Comparison of ENCODE assay signal across 1 cellular context in the genomic region with DNA sequence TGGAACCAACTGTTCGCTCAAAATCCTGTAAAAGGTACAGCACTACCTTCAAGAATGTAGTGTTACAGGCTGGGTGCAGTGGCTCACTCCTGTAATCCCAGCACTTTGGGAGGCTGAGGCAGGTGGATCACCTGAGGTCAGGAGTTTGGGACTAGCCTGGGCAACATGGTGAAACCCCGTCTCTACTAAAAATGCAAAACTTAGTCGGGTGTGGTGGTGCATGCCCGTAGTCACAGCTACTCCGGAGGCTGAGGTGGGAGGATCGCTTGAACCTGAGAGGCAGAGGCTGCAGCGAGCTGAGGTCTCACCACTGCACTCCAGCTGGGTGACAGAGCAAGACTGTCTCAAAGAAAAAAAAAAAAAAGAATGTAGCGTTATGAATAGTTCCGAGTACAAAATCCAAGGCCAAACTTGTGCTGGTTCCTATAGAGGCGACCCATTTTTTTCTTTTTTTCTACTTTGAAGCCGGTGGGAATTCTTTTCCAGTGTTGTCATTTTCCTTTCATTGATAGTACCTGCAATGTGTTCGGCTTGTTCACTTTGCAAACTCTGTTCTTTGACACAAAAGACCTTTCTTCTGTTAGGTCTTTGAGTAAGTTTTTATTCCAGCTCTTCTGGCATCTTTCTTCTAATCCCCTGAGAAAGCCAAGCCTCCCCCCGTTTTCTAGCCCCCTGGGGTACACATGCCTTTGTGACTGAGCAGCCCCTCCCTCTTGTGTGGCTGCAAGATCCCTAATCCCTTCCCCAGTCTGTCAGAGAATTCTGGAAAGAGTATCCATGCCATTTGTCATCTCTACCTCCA.
TF ChIP-seq lines count a peak whose summit lies in the region.

No MANE protein-coding gene starts in this region.

TF ChIP-seq in HepG2, 621 proteins besides CTCF, POLR2A, EP300 and RAD21 (continued from another document and continues in another):
- TF ChIP-seq MIER3 (CRISPR knock-in tag; IDR thresholded peaks at IDR 0.05; ENCODE audit: borderline replicate concordance) (0 out of 2 replicates have a peak, but pooled peaks have one; percentile 18), ZNF329 (CRISPR knock-in tag; IDR thresholded peaks at IDR 0.05; ENCODE audit: low read depth) (no peak), ZSCAN25 (CRISPR knock-in tag; IDR thresholded peaks at IDR 0.05) (no peak), ZNF326 (CRISPR knock-in tag; IDR thresholded peaks at IDR 0.05; ENCODE audit: borderline replicate concordance) (no peak), ZNF574 (CRISPR knock-in tag; IDR thresholded peaks at IDR 0.05) (no peak), MIER2 (CRISPR knock-in tag; IDR thresholded peaks at IDR 0.05) (no peak), ZSCAN20 (CRISPR knock-in tag; IDR thresholded peaks at IDR 0.05; ENCODE audit: borderline replicate concordance) (no peak), ZNF207 (IDR thresholded peaks at IDR 0.05; ENCODE audit: borderline replicate concordance) (no peak), KLF13 (CRISPR knock-in tag; IDR thresholded peaks at IDR 0.05) (no peak), CC2D1A (CRISPR knock-in tag; IDR thresholded peaks at IDR 0.05) (no peak), ZNF605 (CRISPR knock-in tag; IDR thresholded peaks at IDR 0.05) (no peak), JARID2 (CRISPR knock-in tag; IDR thresholded peaks at IDR 0.05; ENCODE audit: insufficient replicate concordance) (no peak), PITX1 (CRISPR knock-in tag; IDR thresholded peaks at IDR 0.05) (no peak), ZFX (CRISPR knock-in tag; IDR thresholded peaks at IDR 0.05; ENCODE audit: low read depth) (no peak), ZNF513 (CRISPR knock-in tag; conservative IDR thresholded peaks at IDR 0.05) (no peak), KDM5B (CRISPR knock-in tag; IDR thresholded peaks at IDR 0.05; ENCODE audit: borderline replicate concordance) (peak; percentile 45; the same call in 1 of the 2 replicates), NCOR1 (IDR thresholded peaks at IDR 0.05; ENCODE audit: borderline replicate concordance, low read length) (peak; percentile 76; the same call in 1 of the 2 replicates), THAP11 (CRISPR knock-in tag; IDR thresholded peaks at IDR 0.05) (no peak), POLR2AphosphoS5 (IDR thresholded peaks at IDR 0.05; ENCODE audit: low read depth, low read length) (no peak), THRA (CRISPR knock-in tag; IDR thresholded peaks at IDR 0.05; ENCODE audit: borderline replicate concordance) (peak; percentile 34; the same call in 1 of the 2 replicates), ZNF136 (CRISPR knock-in tag; IDR thresholded peaks at IDR 0.05; ENCODE audit: low read depth) (no peak), NFKB2 (CRISPR knock-in tag; IDR thresholded peaks at IDR 0.05; ENCODE audit: borderline replicate concordance) (no peak), ZNF883 (CRISPR knock-in tag; IDR thresholded peaks at IDR 0.05; ENCODE audit: not compliant biosample characterization) (no peak), GLI4 (CRISPR knock-in tag; IDR thresholded peaks at IDR 0.05; ENCODE audit: borderline replicate concordance) (no peak), ZNF562 (CRISPR knock-in tag; IDR thresholded peaks at IDR 0.05; ENCODE audit: borderline replicate concordance) (no peak), IKZF4 (CRISPR knock-in tag; IDR thresholded peaks at IDR 0.05; ENCODE audit: borderline replicate concordance, low read depth, not compliant biosample characterization) (no peak), ZNF256 (CRISPR knock-in tag; conservative IDR thresholded peaks at IDR 0.05) (no peak), ZNF616 (CRISPR knock-in tag; IDR thresholded peaks at IDR 0.05; ENCODE audit: low read depth) (no peak), PHF8 (CRISPR knock-in tag; IDR thresholded peaks at IDR 0.05) (no peak; the same call in 1 of the 2 replicates), ZNF138 (CRISPR knock-in tag; IDR thresholded peaks at IDR 0.05; ENCODE audit: low read depth) (no peak), SPEN (CRISPR knock-in tag; IDR thresholded peaks at IDR 0.05; ENCODE audit: low read depth) (no peak), FOXA3 (CRISPR knock-in tag; IDR thresholded peaks at IDR 0.05) (peak; percentile 21), ADNP (CRISPR knock-in tag; IDR thresholded peaks at IDR 0.05) (peak; percentile 95), KDM5A (IDR thresholded peaks at IDR 0.05; ENCODE audit: borderline replicate concordance, low read length) (no peak)
- TF ChIP-seq, protein P1, sequence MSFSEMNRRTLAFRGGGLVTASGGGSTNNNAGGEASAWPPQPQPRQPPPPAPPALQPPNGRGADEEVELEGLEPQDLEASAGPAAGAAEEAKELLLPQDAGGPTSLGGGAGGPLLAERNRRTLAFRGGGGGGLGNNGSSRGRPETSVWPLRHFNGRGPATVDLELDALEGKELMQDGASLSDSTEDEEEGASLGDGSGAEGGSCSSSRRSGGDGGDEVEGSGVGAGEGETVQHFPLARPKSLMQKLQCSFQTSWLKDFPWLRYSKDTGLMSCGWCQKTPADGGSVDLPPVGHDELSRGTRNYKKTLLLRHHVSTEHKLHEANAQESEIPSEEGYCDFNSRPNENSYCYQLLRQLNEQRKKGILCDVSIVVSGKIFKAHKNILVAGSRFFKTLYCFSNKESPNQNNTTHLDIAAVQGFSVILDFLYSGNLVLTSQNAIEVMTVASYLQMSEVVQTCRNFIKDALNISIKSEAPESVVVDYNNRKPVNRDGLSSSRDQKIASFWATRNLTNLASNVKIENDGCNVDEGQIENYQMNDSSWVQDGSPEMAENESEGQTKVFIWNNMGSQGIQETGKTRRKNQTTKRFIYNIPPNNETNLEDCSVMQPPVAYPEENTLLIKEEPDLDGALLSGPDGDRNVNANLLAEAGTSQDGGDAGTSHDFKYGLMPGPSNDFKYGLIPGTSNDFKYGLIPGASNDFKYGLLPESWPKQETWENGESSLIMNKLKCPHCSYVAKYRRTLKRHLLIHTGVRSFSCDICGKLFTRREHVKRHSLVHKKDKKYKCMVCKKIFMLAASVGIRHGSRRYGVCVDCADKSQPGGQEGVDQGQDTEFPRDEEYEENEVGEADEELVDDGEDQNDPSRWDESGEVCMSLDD (CRISPR knock-in tag; IDR thresholded peaks at IDR 0.05; ENCODE audit: borderline replicate concordance): peak; percentile 46; the same call in 1 of the 2 replicates
- TF ChIP-seq, protein P2, sequence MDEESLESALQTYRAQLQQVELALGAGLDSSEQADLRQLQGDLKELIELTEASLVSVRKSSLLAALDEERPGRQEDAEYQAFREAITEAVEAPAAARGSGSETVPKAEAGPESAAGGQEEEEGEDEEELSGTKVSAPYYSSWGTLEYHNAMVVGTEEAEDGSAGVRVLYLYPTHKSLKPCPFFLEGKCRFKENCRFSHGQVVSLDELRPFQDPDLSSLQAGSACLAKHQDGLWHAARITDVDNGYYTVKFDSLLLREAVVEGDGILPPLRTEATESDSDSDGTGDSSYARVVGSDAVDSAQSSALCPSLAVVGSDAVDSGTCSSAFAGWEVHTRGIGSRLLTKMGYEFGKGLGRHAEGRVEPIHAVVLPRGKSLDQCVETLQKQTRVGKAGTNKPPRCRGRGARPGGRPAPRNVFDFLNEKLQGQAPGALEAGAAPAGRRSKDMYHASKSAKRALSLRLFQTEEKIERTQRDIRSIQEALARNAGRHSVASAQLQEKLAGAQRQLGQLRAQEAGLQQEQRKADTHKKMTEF (CRISPR knock-in tag; IDR thresholded peaks at IDR 0.05): peak; percentile 58
- TF ChIP-seq, protein P3, sequence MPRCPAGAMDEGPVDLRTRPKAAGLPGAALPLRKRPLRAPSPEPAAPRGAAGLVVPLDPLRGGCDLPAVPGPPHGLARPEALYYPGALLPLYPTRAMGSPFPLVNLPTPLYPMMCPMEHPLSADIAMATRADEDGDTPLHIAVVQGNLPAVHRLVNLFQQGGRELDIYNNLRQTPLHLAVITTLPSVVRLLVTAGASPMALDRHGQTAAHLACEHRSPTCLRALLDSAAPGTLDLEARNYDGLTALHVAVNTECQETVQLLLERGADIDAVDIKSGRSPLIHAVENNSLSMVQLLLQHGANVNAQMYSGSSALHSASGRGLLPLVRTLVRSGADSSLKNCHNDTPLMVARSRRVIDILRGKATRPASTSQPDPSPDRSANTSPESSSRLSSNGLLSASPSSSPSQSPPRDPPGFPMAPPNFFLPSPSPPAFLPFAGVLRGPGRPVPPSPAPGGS (CRISPR knock-in tag; IDR thresholded peaks at IDR 0.05): no peak
- TF ChIP-seq, protein P4, sequence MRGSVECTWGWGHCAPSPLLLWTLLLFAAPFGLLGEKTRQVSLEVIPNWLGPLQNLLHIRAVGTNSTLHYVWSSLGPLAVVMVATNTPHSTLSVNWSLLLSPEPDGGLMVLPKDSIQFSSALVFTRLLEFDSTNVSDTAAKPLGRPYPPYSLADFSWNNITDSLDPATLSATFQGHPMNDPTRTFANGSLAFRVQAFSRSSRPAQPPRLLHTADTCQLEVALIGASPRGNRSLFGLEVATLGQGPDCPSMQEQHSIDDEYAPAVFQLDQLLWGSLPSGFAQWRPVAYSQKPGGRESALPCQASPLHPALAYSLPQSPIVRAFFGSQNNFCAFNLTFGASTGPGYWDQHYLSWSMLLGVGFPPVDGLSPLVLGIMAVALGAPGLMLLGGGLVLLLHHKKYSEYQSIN (CRISPR knock-in tag; IDR thresholded peaks at IDR 0.05; ENCODE audit: borderline replicate concordance): no peak
- TF ChIP-seq, protein P5, sequence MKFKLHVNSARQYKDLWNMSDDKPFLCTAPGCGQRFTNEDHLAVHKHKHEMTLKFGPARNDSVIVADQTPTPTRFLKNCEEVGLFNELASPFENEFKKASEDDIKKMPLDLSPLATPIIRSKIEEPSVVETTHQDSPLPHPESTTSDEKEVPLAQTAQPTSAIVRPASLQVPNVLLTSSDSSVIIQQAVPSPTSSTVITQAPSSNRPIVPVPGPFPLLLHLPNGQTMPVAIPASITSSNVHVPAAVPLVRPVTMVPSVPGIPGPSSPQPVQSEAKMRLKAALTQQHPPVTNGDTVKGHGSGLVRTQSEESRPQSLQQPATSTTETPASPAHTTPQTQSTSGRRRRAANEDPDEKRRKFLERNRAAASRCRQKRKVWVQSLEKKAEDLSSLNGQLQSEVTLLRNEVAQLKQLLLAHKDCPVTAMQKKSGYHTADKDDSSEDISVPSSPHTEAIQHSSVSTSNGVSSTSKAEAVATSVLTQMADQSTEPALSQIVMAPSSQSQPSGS (CRISPR knock-in tag; IDR thresholded peaks at IDR 0.05): peak; percentile 77; the same call in 1 of the 2 replicates
- TF ChIP-seq, protein P6, sequence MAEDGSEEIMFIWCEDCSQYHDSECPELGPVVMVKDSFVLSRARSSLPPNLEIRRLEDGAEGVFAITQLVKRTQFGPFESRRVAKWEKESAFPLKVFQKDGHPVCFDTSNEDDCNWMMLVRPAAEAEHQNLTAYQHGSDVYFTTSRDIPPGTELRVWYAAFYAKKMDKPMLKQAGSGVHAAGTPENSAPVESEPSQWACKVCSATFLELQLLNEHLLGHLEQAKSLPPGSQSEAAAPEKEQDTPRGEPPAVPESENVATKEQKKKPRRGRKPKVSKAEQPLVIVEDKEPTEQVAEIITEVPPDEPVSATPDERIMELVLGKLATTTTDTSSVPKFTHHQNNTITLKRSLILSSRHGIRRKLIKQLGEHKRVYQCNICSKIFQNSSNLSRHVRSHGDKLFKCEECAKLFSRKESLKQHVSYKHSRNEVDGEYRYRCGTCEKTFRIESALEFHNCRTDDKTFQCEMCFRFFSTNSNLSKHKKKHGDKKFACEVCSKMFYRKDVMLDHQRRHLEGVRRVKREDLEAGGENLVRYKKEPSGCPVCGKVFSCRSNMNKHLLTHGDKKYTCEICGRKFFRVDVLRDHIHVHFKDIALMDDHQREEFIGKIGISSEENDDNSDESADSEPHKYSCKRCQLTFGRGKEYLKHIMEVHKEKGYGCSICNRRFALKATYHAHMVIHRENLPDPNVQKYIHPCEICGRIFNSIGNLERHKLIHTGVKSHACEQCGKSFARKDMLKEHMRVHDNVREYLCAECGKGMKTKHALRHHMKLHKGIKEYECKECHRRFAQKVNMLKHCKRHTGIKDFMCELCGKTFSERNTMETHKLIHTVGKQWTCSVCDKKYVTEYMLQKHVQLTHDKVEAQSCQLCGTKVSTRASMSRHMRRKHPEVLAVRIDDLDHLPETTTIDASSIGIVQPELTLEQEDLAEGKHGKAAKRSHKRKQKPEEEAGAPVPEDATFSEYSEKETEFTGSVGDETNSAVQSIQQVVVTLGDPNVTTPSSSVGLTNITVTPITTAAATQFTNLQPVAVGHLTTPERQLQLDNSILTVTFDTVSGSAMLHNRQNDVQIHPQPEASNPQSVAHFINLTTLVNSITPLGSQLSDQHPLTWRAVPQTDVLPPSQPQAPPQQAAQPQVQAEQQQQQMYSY (CRISPR knock-in tag; IDR thresholded peaks at IDR 0.05): no peak
